Comparison of ENCODE assay signal across 8 cellular contexts in the genomic region with DNA sequence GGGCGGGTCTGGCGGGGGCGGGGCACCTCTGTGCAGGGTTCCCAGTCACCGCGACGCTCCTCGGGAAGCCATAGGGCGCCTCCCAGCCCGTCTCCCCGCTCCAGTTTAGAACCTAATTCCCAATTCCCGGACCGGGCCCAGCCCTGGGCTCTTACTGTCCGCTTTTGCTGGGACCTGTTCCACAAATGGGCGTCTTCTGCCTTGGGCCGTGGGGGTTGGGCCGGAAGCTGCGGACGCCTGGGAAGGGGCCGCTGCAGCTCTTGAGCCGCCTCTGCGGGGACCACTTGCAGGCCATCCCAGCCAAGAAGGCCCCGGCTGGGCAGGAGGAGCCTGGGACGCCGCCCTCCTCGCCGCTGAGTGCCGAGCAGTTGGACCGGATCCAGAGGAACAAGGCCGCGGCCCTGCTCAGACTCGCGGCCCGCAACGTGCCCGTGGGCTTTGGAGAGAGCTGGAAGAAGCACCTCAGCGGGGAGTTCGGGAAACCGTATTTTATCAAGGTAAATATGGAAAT. TPM values are rescaled to one million over a fixed set of nuclear protein-coding genes. Genes with fewer than 3 reads are reported as not detected.
A peak's percentile ranks its signal among the peaks of the same experiment; 100 is the strongest.
DNase-seq lines count a peak whose midpoint lies in the region; ATAC-seq, FAIRE-seq and TF ChIP-seq lines count a peak whose summit lies in the region.

No MANE protein-coding gene starts in this region.

- H3K9ac ChIP-seq in GM23248 (peak overlapping the region; percentile 89), keratinocyte (ENCODE audit: control insufficient read depth, extremely low read depth, insufficient read depth, low read length) (peak overlapping the region; percentile 70)

- H4K20me1 ChIP-seq in GM23248 (ENCODE audit: insufficient read depth) = no peaks in the 10 kb centered on the region
- no peaks in the 10 kb centered on the region for H4K20me1 ChIP-seq in keratinocyte (ENCODE audit: control insufficient read depth, extremely low read depth, insufficient read depth, low read length)

- peaks cover 1% of the 10 kb centered on the region for H3K36me3 ChIP-seq in GM23248 (ENCODE audit: low read depth)
- H3K36me3 ChIP-seq in brain microvascular endothelial cell (replicated peaks) = peaks cover 2% of the 10 kb centered on the region
- peaks cover 6% of the 10 kb centered on the region in 2 experiments for H3K36me3 ChIP-seq in keratinocyte (ENCODE audit: control insufficient read depth in 2 of 2, extremely low read depth in 1 of 2, insufficient read depth in 2 of 2, low read length in 2 of 2)
- peaks cover 7 to 26% (median 20%) of the 10 kb centered on the region in 4 donors for H3K36me3 ChIP-seq in stomach

- WGBS in GM23248 (ENCODE audit: low coverage in 1 of 2, low lambda C conversion rate in 2 of 2, missing lambda C conversion rate in 2 of 2), 2 experiments = 1 to 2% methylated on average over 36 to 37 of the region's 38 CpGs
- WGBS in stomach, 5 donors = 0 to 1% (median 0%) methylated on average over 7 to 38 of the region's 38 CpGs

- H3F3A ChIP-seq in GM23248 (ENCODE audit: insufficient read depth) = peaks cover 24% of the 10 kb centered on the region

- dilution Hi-C loops in keratinocyte (cut with MboI; ENCODE audit: extremely low pct_ligation_motif_present, low sequenced_read_pairs) = no loop called here

- TF ChIP-seq EP300 in stomach (IDR thresholded peaks at IDR 0.05) = no peak

- H3K4me3 ChIP-seq in GM23248 = peak overlapping the region; percentile 80
- peak overlapping the region; percentile 81 for H3K4me3 ChIP-seq in brain microvascular endothelial cell (ENCODE audit: low read depth, low read length)
- peak overlapping the region; percentile 72 to 77 (median 75) for H3K4me3 ChIP-seq in keratinocyte (ENCODE audit: control insufficient read depth in 2 of 3, extremely low read depth in 1 of 3, insufficient read depth in 2 of 3, low read depth in 1 of 3, low read length in 3 of 3)
- H3K4me3 ChIP-seq in stomach = peak overlapping the region; percentile 68 to 92 (median 73)

- FAIRE-seq in keratinocyte (lab: Jason Lieb, UNC) = no peak

- H3K4me2 ChIP-seq in GM23248 (ENCODE audit: unreplicated experiment) (peak overlapping the region; percentile 87), keratinocyte (ENCODE audit: control insufficient read depth, extremely low read depth, insufficient read depth, low read depth, low read length) (peak overlapping the region; percentile 93)

- H3K9me2 ChIP-seq in GM23248 (ENCODE audit: insufficient read depth) = no peaks in the 10 kb centered on the region

- DNase-seq in GM23248 (peak; percentile 84), LHCN-M2 (ENCODE audit: low read depth) (peak; percentile 52), brain microvascular endothelial cell (peak; percentile 34), keratinocyte (ENCODE audit: low read depth, low spot score) (no peak), stomach (peak; percentile 65), NCI-H2081 treated with DMSO at 0.1 percent for 48 hours (lab: John Stamatoyannopoulos, UW) (no peak)
- no peak for DNase-seq in stimulated activated CD4-positive, alpha-beta T cell treated with anti-CD3 and anti-CD28 coated beads, Interleukin-2, amount 100 ng/mL, for 48 hours

- H3K27me3 ChIP-seq in GM23248 (replicated peaks; ENCODE audit: insufficient read depth) (no peaks in the 10 kb centered on the region), brain microvascular endothelial cell (replicated peaks) (no peaks in the 10 kb centered on the region), keratinocyte (ENCODE audit: control insufficient read depth, extremely low read depth, insufficient read depth, low read length) (no peaks in the 10 kb centered on the region), stomach (no peaks in the 10 kb centered on the region)

- peak; percentile 31 for ATAC-seq in GM18498 (IDR thresholded peaks at IDR 0.05; ENCODE audit: unreplicated experiment)

- H2AFZ ChIP-seq in GM23248 = peak overlapping the region; percentile 81
- H2AFZ ChIP-seq in keratinocyte (ENCODE audit: control insufficient read depth, low read length) = peak overlapping the region; percentile 67

- intact Hi-C loops in stomach (cut with DNase I; ENCODE audit: low total_unique reads) = no loop called here

- TF ChIP-seq CTCF in brain microvascular endothelial cell (IDR thresholded peaks at IDR 0.05; ENCODE audit: low read depth, low read length, missing control alignments) (no peak), keratinocyte (optimal IDR thresholded peaks at IDR 0.05 in 1 of 3, IDR thresholded peaks at IDR 0.05 in 1 of 3, conservative IDR thresholded peaks at IDR 0.05 in 1 of 3; ENCODE audit: extremely low read depth in 1 of 3, insufficient read depth in 2 of 3, low read length in 3 of 3) (no peak), stomach (IDR thresholded peaks at IDR 0.05) (no peak)

- H3K4me1 ChIP-seq in GM23248 (ENCODE audit: insufficient read depth) = peaks cover 25% of the 10 kb centered on the region
- peaks cover 6% of the 10 kb centered on the region for H3K4me1 ChIP-seq in keratinocyte (ENCODE audit: control insufficient read depth, extremely low read depth, insufficient read depth, low read length)
- H3K4me1 ChIP-seq in stomach = peaks cover 23 to 53% (median 38%) of the 10 kb centered on the region in 4 donors

- H3K27ac ChIP-seq in GM23248 (peak overlapping the region; percentile 78), brain microvascular endothelial cell (peak overlapping the region; percentile 36), keratinocyte (ENCODE audit: control insufficient read depth, insufficient read depth, low read length) (peak overlapping the region; percentile 55), stomach (peak overlapping the region; percentile 87 to 94 (median 90))

- H3K9me3 ChIP-seq in GM23248 (ENCODE audit: low read depth) (no peaks in the 10 kb centered on the region), keratinocyte (ENCODE audit: control insufficient read depth, low read depth, low read length) (no peaks in the 10 kb centered on the region), stomach (no peaks in the 10 kb centered on the region)

- no peak for TF ChIP-seq POLR2A in stomach (IDR thresholded peaks at IDR 0.05)

- H3K9me1 ChIP-seq in keratinocyte (ENCODE audit: control insufficient read depth, extremely low read depth, insufficient read depth, low read length) = no peaks in the 10 kb centered on the region

- in situ Hi-C loops in GM23248 (cut with MboI) = loop anchor here (10.0 kb wide), 1 partner anchor 533 kb away; a partner anchor contains a TSS
- in situ Hi-C loops in brain microvascular endothelial cell (cut with HindIII; ENCODE audit: low pct_ligation_motif_present, low sequenced_read_pairs) = no loop called here

- H3K79me2 ChIP-seq in GM23248 (ENCODE audit: insufficient read depth) (peaks cover 24% of the 10 kb centered on the region), keratinocyte (ENCODE audit: control insufficient read depth, insufficient read depth, low read length) (peaks cover under 1% of the 10 kb centered on the region)

RNA-seq across cellular contexts. Expression of a gene that starts 0.8 kb away (rescaled TPM):
- 27.3 and 38.6 TPM in 2 replicates for total RNA-seq in GM23248 (2014; rRNA removed; shearing (Covaris generic))
- polyA plus RNA-seq in GM23248 (2016; fragmentation: Nextera tagmentation; extraction: Ambion mirVana) (32.7 and 36.6 TPM in 2 replicates), keratinocyte (17.9 to 35.1 TPM (median 26.3 TPM) in 3 replicates), stomach (10 to 100 TPM; 18.4 to 20.6 (median 18.8) TPM)
- total RNA-seq in LHCN-M2 (2014; rRNA removed) (76.5 and 87.1 TPM in 2 replicates), stomach (10 to 100 TPM; 13.8 to 27.2 (median 16.9) TPM)
- polyA plus RNA-seq in LHCN-M2 (2012) = 26.7 TPM
- polyA plus RNA-seq in keratinocyte (2011; ENCODE audit: low read depth) = 15.4 TPM
- polyA plus RNA-seq in keratinocyte (2011; cell fraction: cytosol; rRNA removed) = 21.4 and 24.3 TPM in 2 replicates
- polyA plus RNA-seq in keratinocyte (2011; cell fraction: nucleus; rRNA removed) = 19.5 and 20.1 TPM in 2 replicates
- polyA plus RNA-seq in keratinocyte (2012; ENCODE audit: low replicate concordance) = 17.2 and 27.4 TPM in 2 replicates
- 8.0 to 11.4 TPM (median 8.9 TPM) in 3 replicates for polyA minus RNA-seq in keratinocyte
- polyA minus RNA-seq in keratinocyte (2011; cell fraction: cytosol; rRNA and poly(A)+ RNA removed) = 5.8 TPM
- 5.4 and 7.9 TPM in 2 replicates for polyA minus RNA-seq in keratinocyte (2011; cell fraction: nucleus; rRNA and poly(A)+ RNA removed)

RNA-seq across cellular contexts. Expression of a gene that starts 4.9 kb away (rescaled TPM):
- 5.8 and 14.8 TPM in 2 replicates for total RNA-seq in GM23248 (2014; rRNA removed; shearing (Covaris generic))
- polyA plus RNA-seq in GM23248 (2016; fragmentation: Nextera tagmentation; extraction: Ambion mirVana) = 20.4 and 22.5 TPM in 2 replicates
- 7.5 and 14.8 TPM in 2 replicates for total RNA-seq in LHCN-M2 (2014; rRNA removed)
- polyA plus RNA-seq in LHCN-M2 (2012) = 14.7 TPM
- 18.3 to 31.0 TPM (median 25.2 TPM) in 3 replicates for polyA plus RNA-seq in keratinocyte
- 29.8 TPM for polyA plus RNA-seq in keratinocyte (2011; ENCODE audit: low read depth)
- 16.1 and 19.7 TPM in 2 replicates for polyA plus RNA-seq in keratinocyte (2011; cell fraction: cytosol; rRNA removed)
- 30.6 and 32.1 TPM in 2 replicates for polyA plus RNA-seq in keratinocyte (2011; cell fraction: nucleus; rRNA removed)
- polyA plus RNA-seq in keratinocyte (2012; ENCODE audit: low replicate concordance) = 23.7 and 28.9 TPM in 2 replicates
- 6.6 to 17.8 TPM (median 7.8 TPM) in 3 replicates for polyA minus RNA-seq in keratinocyte
- 9.2 TPM for polyA minus RNA-seq in keratinocyte (2011; cell fraction: cytosol; rRNA and poly(A)+ RNA removed)
- polyA minus RNA-seq in keratinocyte (2011; cell fraction: nucleus; rRNA and poly(A)+ RNA removed) = 6.9 and 8.6 TPM in 2 replicates
- total RNA-seq in stomach = 10 to 100 TPM in 4 of 5 donors, not detected in 1; 12.3 to 28.1 (median 22.0) TPM
- 10 to 100 TPM; 17.0 to 33.3 (median 22.3) TPM for polyA plus RNA-seq in stomach

RNA-seq across cellular contexts. Expression of a gene that starts 18.2 kb away (rescaled TPM):
- total RNA-seq in GM23248 (2014; rRNA removed; shearing (Covaris generic)) = 1.0 and 4.1 TPM in 2 replicates
- polyA plus RNA-seq in GM23248 (2016; fragmentation: Nextera tagmentation; extraction: Ambion mirVana) = 0.66 and 0.68 TPM in 2 replicates
- total RNA-seq in LHCN-M2 (2014; rRNA removed) = 2.2 and 2.3 TPM in 2 replicates
- polyA plus RNA-seq in LHCN-M2 (2012) = 2.2 TPM
- 0.54 to 2.1 TPM (median 1.3 TPM) in 3 replicates for polyA plus RNA-seq in keratinocyte
- 0.74 TPM for polyA plus RNA-seq in keratinocyte (2011; ENCODE audit: low read depth)
- 0.27 and 0.47 TPM in 2 replicates for polyA plus RNA-seq in keratinocyte (2011; cell fraction: cytosol; rRNA removed)
- polyA plus RNA-seq in keratinocyte (2011; cell fraction: nucleus; rRNA removed) = 1.5 and 2.3 TPM in 2 replicates
- 0.54 and 1.3 TPM in 2 replicates for polyA plus RNA-seq in keratinocyte (2012; ENCODE audit: low replicate concordance)
- 1.8 to 3.5 TPM (median 2.0 TPM) in 3 replicates for polyA minus RNA-seq in keratinocyte
- 0.77 TPM for polyA minus RNA-seq in keratinocyte (2011; cell fraction: cytosol; rRNA and poly(A)+ RNA removed)
- 3.7 and 4.0 TPM in 2 replicates for polyA minus RNA-seq in keratinocyte (2011; cell fraction: nucleus; rRNA and poly(A)+ RNA removed)
- 1,000 to 10,000 TPM in 1 of 5 donors, 100 to 1,000 TPM in 1, 10 to 100 TPM in 3; 47.2 to 2,520 (median 84.1) TPM for total RNA-seq in stomach
- 10 to 100 TPM in 2 of 3 donors, 1 to 10 TPM in 1; 6.1 to 15.0 (median 11.9) TPM for polyA plus RNA-seq in stomach

RNA-seq across cellular contexts. Expression of a gene that starts 45.8 kb away (rescaled TPM):
- 7.5 and 8.5 TPM in 2 replicates for total RNA-seq in GM23248 (2014; rRNA removed; shearing (Covaris generic))
- polyA plus RNA-seq in GM23248 (2016; fragmentation: Nextera tagmentation; extraction: Ambion mirVana) = 6.5 and 7.0 TPM in 2 replicates
- 7.6 and 10.7 TPM in 2 replicates for total RNA-seq in LHCN-M2 (2014; rRNA removed)
- polyA plus RNA-seq in LHCN-M2 (2012) = 4.4 TPM
- 8.4 to 11.3 TPM (median 10.0 TPM) in 3 replicates for polyA plus RNA-seq in keratinocyte
- 2.9 TPM for polyA plus RNA-seq in keratinocyte (2011; ENCODE audit: low read depth)
- polyA plus RNA-seq in keratinocyte (2011; cell fraction: cytosol; rRNA removed) = 4.7 and 9.5 TPM in 2 replicates
- polyA plus RNA-seq in keratinocyte (2011; cell fraction: nucleus; rRNA removed) = 14.9 and 20.0 TPM in 2 replicates
- polyA plus RNA-seq in keratinocyte (2012; ENCODE audit: low replicate concordance) = 3.4 and 6.1 TPM in 2 replicates
- 4.9 to 19.3 TPM (median 17.0 TPM) in 3 replicates for polyA minus RNA-seq in keratinocyte
- polyA minus RNA-seq in keratinocyte (2011; cell fraction: cytosol; rRNA and poly(A)+ RNA removed) = 13.0 TPM
- polyA minus RNA-seq in keratinocyte (2011; cell fraction: nucleus; rRNA and poly(A)+ RNA removed) = 5.7 and 12.1 TPM in 2 replicates
- total RNA-seq in stomach = 10 to 100 TPM; 10.3 to 41.4 (median 12.9) TPM
- polyA plus RNA-seq in stomach = 1 to 10 TPM; 3.2 to 5.7 (median 3.4) TPM

Comparison
In these comparisons a context has a peak if more than half of its experiments do, and no peak if none do; other contexts are left out.
1. DNase-seq: peak in GM23248 (single experiment), LHCN-M2 (single experiment), brain microvascular endothelial cell (single experiment) and stomach (single experiment); none in keratinocyte (single experiment), NCI-H2081 treated with DMSO at 0.1 percent for 48 hours (single experiment) and stimulated activated CD4-positive, alpha-beta T cell treated with anti-CD3 and anti-CD28 coated beads, Interleukin-2, amount 100 ng/mL, for 48 hours (0 of 2).
2. H3K27ac ChIP-seq: peak in every context shown above with its lines; median percentile 90 in stomach; 78 in GM23248; 55 in keratinocyte; 36 in brain microvascular endothelial cell.
3. Peak in every context shown above with its lines, with median percentiles within 50 percentile points of each other: H3K4me3 ChIP-seq.